In the genomic region with DNA sequence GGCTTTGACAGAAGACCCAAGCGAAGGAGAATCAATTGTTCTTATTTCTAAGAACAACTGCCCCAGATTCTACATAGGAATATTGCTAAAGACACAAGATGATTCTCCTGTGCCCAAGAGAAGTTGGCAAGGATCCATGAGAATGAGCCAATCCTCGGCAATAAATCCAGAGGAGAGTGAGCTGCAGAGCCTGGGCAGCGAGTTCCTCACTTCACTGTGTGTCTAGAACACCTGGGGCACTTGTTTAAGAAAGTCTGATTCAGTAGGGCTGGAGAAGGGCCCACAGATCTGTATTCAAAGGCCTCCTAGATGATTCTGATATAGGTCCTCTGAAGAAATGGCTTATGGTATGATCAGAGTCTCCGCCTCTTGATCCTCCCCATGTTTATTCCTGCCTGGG, we compare ENCODE assay signal across 17 cellular contexts. TPM values are rescaled to one million over a fixed set of nuclear protein-coding genes. Genes with fewer than 3 reads are reported as not detected.
DNase-seq lines count a peak whose midpoint lies in the region; ATAC-seq, FAIRE-seq and TF ChIP-seq lines count a peak whose summit lies in the region.
"Had no signal": no experiment of that assay in that cellular context is flagged by ENCODE, and none has a peak within 500 bp of the region (broad histone marks: within the 10 kb centered on the region; RNA-seq: fewer than 3 reads in every experiment).

No MANE protein-coding gene starts in this region.

- intact Hi-C loops in mammary epithelial cell (cut with micrococcal nuclease), result loop anchor here (2.0 kb wide), 3 partner anchors 28 to 44 kb away; no protein-coding TSS in a partner anchor

- dilution Hi-C loops in mammary epithelial cell (cut with HindIII; ENCODE audit: low sequenced_read_pairs), result no loop called here

- WGBS in mammary epithelial cell (ENCODE audit: low coverage, missing lambda C conversion rate), result 33% methylated on average over 3 of the region's 4 CpGs

- H4K20me1 ChIP-seq in mammary epithelial cell (ENCODE audit: insufficient read depth, low read length), result no peaks in the 10 kb centered on the region
- H4K20me1 ChIP-seq in neural progenitor cell (ENCODE audit: low read depth), result no peaks in the 10 kb centered on the region

- peak overlapping the region; percentile 32 for H3K27ac ChIP-seq in mammary epithelial cell (ENCODE audit: insufficient read depth, low read depth, low read length)
- H3K27ac ChIP-seq in neural progenitor cell, result no peak overlapping the region
- H3K27ac ChIP-seq: right atrium auricular region had no signal

- H3K9ac ChIP-seq in mammary epithelial cell (ENCODE audit: insufficient read depth, low read length), result no peak overlapping the region
- H3K9ac ChIP-seq in neural progenitor cell, result no peak overlapping the region

- H3K9me3 ChIP-seq in mammary epithelial cell (replicated peaks; ENCODE audit: insufficient read depth, low read length), result no peaks in the 10 kb centered on the region
- H3K9me3 ChIP-seq in neural progenitor cell (ENCODE audit: low read depth), result no peaks in the 10 kb centered on the region
- H3K9me3 ChIP-seq: Caco-2, heart right ventricle, right atrium auricular region had no signal

- no peaks in the 10 kb centered on the region for H3K9me3 Mint-ChIP-seq in neural progenitor cell
- H3K9me3 Mint-ChIP-seq: central memory CD8-positive, alpha-beta T cell; type B pancreatic cell had no signal

- no peaks in the 10 kb centered on the region for H3K27me3 ChIP-seq in mammary epithelial cell (ENCODE audit: insufficient read depth, low read length)
- no peaks in the 10 kb centered on the region for H3K27me3 ChIP-seq in neural progenitor cell
- H3K27me3 ChIP-seq: heart right ventricle, right atrium auricular region had no signal

- no peak for ATAC-seq in HG02938 (IDR thresholded peaks at IDR 0.05; ENCODE audit: unreplicated experiment)
- ATAC-seq: heart right ventricle had no signal

- H3F3A ChIP-seq in neural progenitor cell (ENCODE audit: low read depth), result no peaks in the 10 kb centered on the region

- H3K27ac Mint-ChIP-seq in neural progenitor cell, result no peak overlapping the region
- H3K27ac Mint-ChIP-seq: type B pancreatic cell had no signal

- H2AFZ ChIP-seq in mammary epithelial cell (ENCODE audit: low read depth, low read length), result no peak overlapping the region
- no peak overlapping the region for H2AFZ ChIP-seq in neural progenitor cell (replicated peaks)

- H3K4me3 Mint-ChIP-seq in neural progenitor cell, result no peak overlapping the region
- H3K4me3 Mint-ChIP-seq: central memory CD8-positive, alpha-beta T cell; type B pancreatic cell had no signal

- H3K36me3 Mint-ChIP-seq in neural progenitor cell, result no peaks in the 10 kb centered on the region
- H3K36me3 Mint-ChIP-seq: type B pancreatic cell had no signal

- DNase-seq in DMS53 (lab: John Stamatoyannopoulos, UW), result peak; percentile 51
- peak; percentile 73 for DNase-seq in M059J (ENCODE audit: low read depth)
- peak; percentile 83 for DNase-seq in mammary epithelial cell
- peak; percentile 21 for DNase-seq in midbrain (lab: John Stamatoyannopoulos, UW)
- no peak for DNase-seq in kidney glomerular epithelial cell (lab: John Stamatoyannopoulos, UW)
- DNase-seq in RCC 7860 (ENCODE audit: low spot score), result no peak
- no peak for DNase-seq in neural progenitor cell (ENCODE audit: low spot score)
- DNase-seq: activated CD4-positive, alpha-beta T cell treated with anti-CD3 and anti-CD28 coated beads for 1 hour; activated gamma-delta T cell; Caco-2; heart right ventricle; mesenchymal stem cell; NCI-H187 treated with DMSO at 0.1 percent for 48 hours had no signal

- no peaks in the 10 kb centered on the region for H3K36me3 ChIP-seq in mammary epithelial cell (ENCODE audit: insufficient read depth, low read length)
- no peaks in the 10 kb centered on the region for H3K36me3 ChIP-seq in neural progenitor cell
- H3K36me3 ChIP-seq: heart right ventricle, right atrium auricular region had no signal

- CTCF ChIA-PET in mammary epithelial cell (lab: Charles Lee; ENCODE audit: low non-redundant PET), result no interaction called here

- TF ChIP-seq CTCF in mammary epithelial cell (conservative IDR thresholded peaks at IDR 0.05 in 1 of 2, IDR thresholded peaks at IDR 0.05 in 1 of 2; ENCODE audit: extremely low read depth in 1 of 2, insufficient read depth in 1 of 2, low read depth in 1 of 2, low read length in 2 of 2) (no peak), neural progenitor cell (IDR thresholded peaks at IDR 0.05) (no peak)

- peaks cover 44% of the 10 kb centered on the region for H3K4me1 ChIP-seq in mammary epithelial cell (ENCODE audit: insufficient read depth, low read length)
- H3K4me1 ChIP-seq in neural progenitor cell, result peaks cover 22% of the 10 kb centered on the region
- H3K4me1 ChIP-seq: Caco-2 had no signal

- peaks cover 27% of the 10 kb centered on the region for H3K4me1 Mint-ChIP-seq in neural progenitor cell
- H3K4me1 Mint-ChIP-seq: central memory CD8-positive, alpha-beta T cell had no signal

- H3K4me2 ChIP-seq in mammary epithelial cell (ENCODE audit: insufficient read depth, low read depth, low read length) (peak overlapping the region; percentile 31), neural progenitor cell (no peak overlapping the region)

- H3K27me3 Mint-ChIP-seq in neural progenitor cell (ENCODE audit: insufficient read depth, low read depth), result peaks cover 3% of the 10 kb centered on the region
- H3K27me3 Mint-ChIP-seq: central memory CD8-positive, alpha-beta T cell; type B pancreatic cell had no signal

- in situ Hi-C loops in mammary epithelial cell (cut with MboI; ENCODE audit: low sequenced_read_pairs in 2 of 2), result no loop called here

- FAIRE-seq in RCC 7860 (lab: Jason Lieb, UNC), result no peak

- H3K4me3 ChIP-seq in mammary epithelial cell (replicated peaks in 1 of 3; ENCODE audit: insufficient read depth in 1 of 3, low read depth in 2 of 3, low read length in 3 of 3) (no peak overlapping the region), neural progenitor cell (no peak overlapping the region)
- H3K4me3 ChIP-seq: heart right ventricle, right atrium auricular region had no signal

- BruUV-seq in mammary epithelial cell (replicated peaks; lab: Mats Ljungman, UMichigan), result no TSS peak

- H3K79me2 ChIP-seq in mammary epithelial cell (ENCODE audit: insufficient read depth, low read length) (peaks cover 71% of the 10 kb centered on the region), neural progenitor cell (ENCODE audit: low read depth) (no peaks in the 10 kb centered on the region)

RNA-seq across cellular contexts. Expression of gene GADD45A, which starts 31.8 kb away (rescaled TPM):
- 46.6 and 48.8 TPM in 2 replicates for total RNA-seq in M059J (2014; rRNA removed; shearing (Covaris generic))
- total RNA-seq in mammary epithelial cell, result 100 to 1,000 TPM; 119 to 371 TPM
- polyA plus RNA-seq in mammary epithelial cell, result 75.5 TPM
- 27.2 TPM for polyA minus RNA-seq in mammary epithelial cell
- total RNA-seq in neural progenitor cell (ENCODE audit: low replicate concordance), result 28.6 and 32.8 TPM in 2 replicates

Comparison
In these comparisons a context has a peak if more than half of its experiments do, and no peak if none do; other contexts are left out.
1. DNase-seq: peak in DMS53 (single experiment), M059J (single experiment), mammary epithelial cell (single experiment) and midbrain (single experiment); none in kidney glomerular epithelial cell (single experiment), RCC 7860 (single experiment) and neural progenitor cell (single experiment).